ENCODE assay signal across 17 cellular contexts in genomic region chr4:13088726-13089658, GRCh38.
A peak's percentile ranks its signal among the peaks of the same experiment; 100 is the strongest.
DNase-seq lines count a peak whose midpoint lies in the region; ATAC-seq and TF ChIP-seq lines count a peak whose summit lies in the region.
"Had no signal": no experiment of that assay in that cellular context is flagged by ENCODE, and none has a peak within 500 bp of the region (broad histone marks: within the 10 kb centered on the region; RNA-seq: fewer than 3 reads in every experiment).

No MANE protein-coding gene starts in this region.

- H3K27ac Mint-ChIP-seq in stimulated activated memory B cell treated with anti-CD40 and anti-IgM and Interleukin-4, amounts not matched to agents 10 μg/mL and 1 μg/mL and 100 μg/mL, for 72 hours, result no peak overlapping the region
- H3K27ac Mint-ChIP-seq: activated CD4-positive, alpha-beta memory T cell treated with anti-CD3 and anti-CD28 coated beads for 36 hours; activated T-helper 17 cell treated with anti-CD3 and anti-CD28 coated beads, Interleukin-2, amount 50 U/mL, for 72 hours; mesothelial cell of epicardium had no signal

- intact Hi-C loops in ascending aorta (cut with DNase I), result loop anchor here (5.0 kb wide), 1 partner anchor 393 kb away; the partner anchor contains the start of gene RAB28

- H3K4me3 ChIP-seq in ascending aorta, result no peak overlapping the region
- H3K4me3 ChIP-seq: adrenal gland, dorsolateral prefrontal cortex, SJSA1, tibial nerve had no signal

- peak; percentile 8 for ATAC-seq in stimulated activated memory B cell treated with anti-CD40 and anti-IgM and Interleukin-4, amounts not matched to agents 10 μg/mL and 1 μg/mL and 100 μg/mL, for 72 hours
- ATAC-seq in HG03342 (IDR thresholded peaks at IDR 0.05; ENCODE audit: unreplicated experiment), result no peak
- no peak for ATAC-seq in GM19395 (IDR thresholded peaks at IDR 0.05; ENCODE audit: unreplicated experiment)
- ATAC-seq: activated T-helper 17 cell treated with anti-CD3 and anti-CD28 coated beads, Interleukin-2, amount 50 U/mL, for 72 hours had no signal

- peaks cover 19 to 45% of the 10 kb centered on the region in 2 donors for H3K4me1 ChIP-seq in ascending aorta
- H3K4me1 ChIP-seq: adrenal gland, SJSA1 had no signal

- no peaks in the 10 kb centered on the region for H3K36me3 Mint-ChIP-seq in stimulated activated memory B cell treated with anti-CD40 and anti-IgM and Interleukin-4, amounts not matched to agents 10 μg/mL and 1 μg/mL and 100 μg/mL, for 72 hours
- H3K36me3 Mint-ChIP-seq: activated CD4-positive, alpha-beta memory T cell treated with anti-CD3 and anti-CD28 coated beads for 36 hours; mesothelial cell of epicardium had no signal

- TF ChIP-seq CTCF in ascending aorta (IDR thresholded peaks at IDR 0.05), result no peak

- peak overlapping the region; percentile 73 to 79 for H3K27ac ChIP-seq in ascending aorta
- H3K27ac ChIP-seq: adrenal gland, C4-2B, SJSA1 had no signal

- H3K9me3 Mint-ChIP-seq in stimulated activated memory B cell treated with anti-CD40 and anti-IgM and Interleukin-4, amounts not matched to agents 10 μg/mL and 1 μg/mL and 100 μg/mL, for 72 hours, result peaks cover 6% of the 10 kb centered on the region
- H3K9me3 Mint-ChIP-seq: activated CD4-positive, alpha-beta memory T cell treated with anti-CD3 and anti-CD28 coated beads for 36 hours had no signal

- H3K4me1 Mint-ChIP-seq in stimulated activated memory B cell treated with anti-CD40 and anti-IgM and Interleukin-4, amounts not matched to agents 10 μg/mL and 1 μg/mL and 100 μg/mL, for 72 hours, result no peaks in the 10 kb centered on the region
- H3K4me1 Mint-ChIP-seq: activated T-helper 17 cell treated with anti-CD3 and anti-CD28 coated beads, Interleukin-2, amount 50 U/mL, for 72 hours; mesothelial cell of epicardium had no signal

- H3K9me3 ChIP-seq in ascending aorta, result no peaks in the 10 kb centered on the region
- H3K9me3 ChIP-seq: adrenal gland, SJSA1, tibial nerve had no signal

- no peaks in the 10 kb centered on the region for H3K36me3 ChIP-seq in ascending aorta
- H3K36me3 ChIP-seq: adrenal gland, SJSA1, tibial nerve had no signal

- no peaks in the 10 kb centered on the region for H3K27me3 ChIP-seq in ascending aorta
- H3K27me3 ChIP-seq: adrenal gland, dorsolateral prefrontal cortex, tibial nerve had no signal

- H3K4me3 Mint-ChIP-seq in stimulated activated memory B cell treated with anti-CD40 and anti-IgM and Interleukin-4, amounts not matched to agents 10 μg/mL and 1 μg/mL and 100 μg/mL, for 72 hours, result no peak overlapping the region
- H3K4me3 Mint-ChIP-seq: activated CD4-positive, alpha-beta memory T cell treated with anti-CD3 and anti-CD28 coated beads for 36 hours; activated T-helper 17 cell treated with anti-CD3 and anti-CD28 coated beads, Interleukin-2, amount 50 U/mL, for 72 hours; mesothelial cell of epicardium had no signal

- DNase-seq in HT1080 (ENCODE audit: low read depth) (peak; percentile 73), ascending aorta (ENCODE audit: low spot score in 2 of 2) (peak in 1 of 2 donors; percentile 76), globus pallidus (ENCODE audit: low spot score) (peak; percentile 15), NCI-H748 (lab: John Stamatoyannopoulos, UW; ENCODE audit: unreplicated experiment) (no peak), amniotic stem cell (lab: John Stamatoyannopoulos, UW) (no peak)
- DNase-seq: activated CD4-positive, alpha-beta memory T cell treated with anti-CD3 and anti-CD28 coated beads for 36 hours; occipital lobe had no signal

- no peaks in the 10 kb centered on the region for H3K27me3 Mint-ChIP-seq in stimulated activated memory B cell treated with anti-CD40 and anti-IgM and Interleukin-4, amounts not matched to agents 10 μg/mL and 1 μg/mL and 100 μg/mL, for 72 hours
- H3K27me3 Mint-ChIP-seq: activated CD4-positive, alpha-beta memory T cell treated with anti-CD3 and anti-CD28 coated beads for 36 hours had no signal

Comparison
In these comparisons a context has a peak if more than half of its experiments do, and no peak if none do; other contexts are left out.
1. DNase-seq: peak in HT1080 (single experiment) and globus pallidus (single experiment); none in NCI-H748 (single experiment) and amniotic stem cell (single experiment).